In genomic region chr1:37630426-37631038, GRCh38 we compare ENCODE assay signal across 25 cellular contexts. TPM values are rescaled to one million over a fixed set of nuclear protein-coding genes. Genes with fewer than 3 reads are reported as not detected.
DNase-seq lines count a peak whose midpoint lies in the region; ATAC-seq, FAIRE-seq and TF ChIP-seq lines count a peak whose summit lies in the region.
"Had no signal": no experiment of that assay in that cellular context is flagged by ENCODE, and none has a peak within 500 bp of the region (broad histone marks: within the 10 kb centered on the region; RNA-seq: fewer than 3 reads in every experiment).

No MANE protein-coding gene starts in this region.

- H3K27ac ChIP-seq in HEK293 (ENCODE audit: extremely low read depth, low read depth, low read length), result no peak overlapping the region
- H3K27ac ChIP-seq in K562 (ENCODE audit: extremely low read depth, low read depth, low read length), result no peak overlapping the region
- peak overlapping the region; percentile 58 to 60 for H3K27ac ChIP-seq in uterus
- H3K27ac ChIP-seq: A549; BLaER1 treated with 17β-estradiol and CSF1 and Interleukin-3, amounts not matched to agents 10 nM and 100 nM had no signal

- TF ChIP-seq CTCF in HEK293 (tag by site-specific recombination; IDR thresholded peaks at IDR 0.05) (no peak), K562 (IDR thresholded peaks at IDR 0.05 in 2 of 3, conservative IDR thresholded peaks at IDR 0.05 in 1 of 3; ENCODE audit: insufficient read depth in 2 of 3, low read depth in 1 of 3, low read length in 3 of 3) (no peak), uterus (IDR thresholded peaks at IDR 0.05) (no peak), nephron progenitor cell (IDR thresholded peaks at IDR 0.05) (no peak)

- CTCF ChIA-PET in HEK293 (lab: Yijun Ruan, JAX) (interaction anchor here (0.9 kb wide), 1 partner anchor 9 kb away, joined by 3 read pairs; no protein-coding TSS in a partner anchor), K562 (lab: Yijun Ruan, JAX; ENCODE audit: low intra/inter-chr PET ratio) (no interaction called here)

- H3K4me3 Mint-ChIP-seq in memory B cell (no peak overlapping the region), nephron progenitor cell (no peak overlapping the region)
- H3K4me3 Mint-ChIP-seq: CD4-positive, alpha-beta T cell had no signal

- H3K9me3 ChIP-seq in HEK293 (ENCODE audit: control insufficient read depth, insufficient read depth, low read depth, low read length) (no peaks in the 10 kb centered on the region), K562 (replicated peaks; ENCODE audit: control insufficient read depth, insufficient read depth, low read depth, low read length) (no peaks in the 10 kb centered on the region), uterus (no peaks in the 10 kb centered on the region)
- H3K9me3 ChIP-seq: A549; BLaER1 treated with 17β-estradiol and CSF1 and Interleukin-3, amounts not matched to agents 10 nM and 100 nM; HAP-1; SK-N-SH had no signal

- TF ChIP-seq POLR2A in K562 (conservative IDR thresholded peaks at IDR 0.05) (no peak), uterus (IDR thresholded peaks at IDR 0.05) (no peak)

- no peak for FAIRE-seq in K562 (lab: Jason Lieb, UNC)
- FAIRE-seq: A549, GM12892, RCC 7860 had no signal

- 0% methylated on average over 15 of the region's 15 CpGs for WGBS in K562 (ENCODE audit: insufficient coverage, low coverage, missing lambda C conversion rate)

- H3K9me3 Mint-ChIP-seq in memory B cell, result no peaks in the 10 kb centered on the region
- H3K9me3 Mint-ChIP-seq in nephron progenitor cell, result no peaks in the 10 kb centered on the region
- H3K9me3 Mint-ChIP-seq: CD4-positive, alpha-beta T cell had no signal

- intact Hi-C loops in K562 (cut with micrococcal nuclease) (no loop called here), uterus (cut with DNase I; ENCODE audit: low total_unique reads) (no loop called here)

- H3K27me3 ChIP-seq in K562 (ENCODE audit: control insufficient read depth in 2 of 2, insufficient read depth in 2 of 2, low read length in 2 of 2) (peaks cover 87 to 95% of the 10 kb centered on the region in 2 experiments), uterus (no peaks in the 10 kb centered on the region)

- H3K4me3 ChIP-seq in HEK293 (ENCODE audit: low read depth, low read length) (no peak overlapping the region), K562 (no peak overlapping the region), uterus (no peak overlapping the region)
- H3K4me3 ChIP-seq: A549; BLaER1 treated with 17β-estradiol and CSF1 and Interleukin-3, amounts not matched to agents 10 nM and 100 nM; HAP-1 had no signal

- peaks cover 19% of the 10 kb centered on the region; the same call in 1 of the 2 replicates for H4K20me1 ChIP-seq in K562 (replicated peaks; ENCODE audit: control insufficient read depth, insufficient read depth, low read length)

- H3K9ac ChIP-seq in K562 (ENCODE audit: insufficient read depth in 1 of 2, low read depth in 2 of 2, low read length in 2 of 2), result 0 out of 4 replicates have a peak overlapping the region, but pooled peaks of 1 of the 2 experiments have one; percentile 36
- H3K9ac ChIP-seq: BLaER1 treated with 17β-estradiol and CSF1 and Interleukin-3, amounts not matched to agents 10 nM and 100 nM; SK-N-SH had no signal

- BruUV-seq in K562 (replicated peaks; lab: Mats Ljungman, UMichigan), result no TSS peak

- POLR2A ChIA-PET in HEK293 (lab: Yijun Ruan, JAX) (interaction anchor here (0.6 kb wide), 2 partner anchors 171 to 1198 kb away, joined by 3 to 5 read pairs; no protein-coding TSS in a partner anchor), K562 (lab: Yijun Ruan, JAX) (interaction anchor here (0.6 kb wide), 1 partner anchor 36 kb away, joined by 3 read pairs; no protein-coding TSS in a partner anchor)

- no peak overlapping the region for H2AFZ ChIP-seq in K562 (ENCODE audit: low read depth, low read length)

- H3K4me1 ChIP-seq in HEK293 (ENCODE audit: control insufficient read depth, insufficient read depth, low read length) (no peaks in the 10 kb centered on the region), K562 (replicated peaks in 1 of 2; ENCODE audit: control insufficient read depth in 2 of 2, insufficient read depth in 2 of 2, low read length in 2 of 2) (peaks cover 0 to 25% of the 10 kb centered on the region in 2 experiments; a peak in 1 of 5 replicates), uterus (no peaks in the 10 kb centered on the region)
- H3K4me1 ChIP-seq: A549, HAP-1 had no signal

- DNase-seq in K562 (ENCODE audit: extremely low read depth in 1 of 4, low spot score in 3 of 4) (no peak), memory B cell (ENCODE audit: low spot score in 2 of 2) (no peak), uterus (peak; percentile 49 to 68), GDM1 (lab: John Stamatoyannopoulos, UW) (no peak), nephron progenitor cell (no peak)
- DNase-seq: AML-193; CD4-positive, alpha-beta T cell; COR-L47; GF-D8; Karpas-422; NCI-H1105 treated with DMSO at 0.1 percent for 48 hours; NCI-H146; NCI-H1930; NCI-H446; NCI-H774; SK-N-SH; SW 1271 had no signal

- in situ Hi-C loops in K562 (cut with MboI), result no loop called here

- H3K79me2 ChIP-seq in K562 (ENCODE audit: control insufficient read depth, insufficient read depth, low read length), result no peaks in the 10 kb centered on the region

- H3K27me3 Mint-ChIP-seq in memory B cell, result peaks cover 42% of the 10 kb centered on the region
- peaks cover 89% of the 10 kb centered on the region for H3K27me3 Mint-ChIP-seq in nephron progenitor cell (ENCODE audit: low read depth, poor library complexity)

- H3K4me1 Mint-ChIP-seq in memory B cell (peaks cover 8% of the 10 kb centered on the region), nephron progenitor cell (peaks cover 6% of the 10 kb centered on the region)

- H3K9me1 ChIP-seq in K562 (ENCODE audit: control insufficient read depth, insufficient read depth, low read length), result no peaks in the 10 kb centered on the region

- H3K36me3 ChIP-seq in HEK293 (ENCODE audit: control insufficient read depth in 2 of 2, insufficient read depth in 1 of 2, low read length in 2 of 2), result no peaks in the 10 kb centered on the region
- H3K36me3 ChIP-seq in K562 (ENCODE audit: control insufficient read depth, insufficient read depth, low read length), result no peaks in the 10 kb centered on the region
- no peaks in the 10 kb centered on the region for H3K36me3 ChIP-seq in uterus
- H3K36me3 ChIP-seq: BLaER1 treated with 17β-estradiol and CSF1 and Interleukin-3, amounts not matched to agents 10 nM and 100 nM; HAP-1 had no signal

- no peak for TF ChIP-seq EP300 in K562 (IDR thresholded peaks at IDR 0.05; ENCODE audit: low read length)

- H3K4me2 ChIP-seq in K562 (ENCODE audit: insufficient read depth, low read length), result no peak overlapping the region
- H3K4me2 ChIP-seq: A549, SK-N-SH had no signal

- ATAC-seq in K562 (no peak), memory B cell (ENCODE audit: low read depth) (peak; percentile 29), GM18907 (IDR thresholded peaks at IDR 0.05; ENCODE audit: unreplicated experiment) (no peak)
- ATAC-seq: A549 had no signal

- TF ChIP-seq RAD21 in K562 (CRISPR knock-in tag; conservative IDR thresholded peaks at IDR 0.05 in 1 of 2, IDR thresholded peaks at IDR 0.05 in 1 of 2), result no peak

- H3K27ac Mint-ChIP-seq in memory B cell, result no peak overlapping the region
- H3K27ac Mint-ChIP-seq in nephron progenitor cell, result no peak overlapping the region
- H3K27ac Mint-ChIP-seq: CD4-positive, alpha-beta T cell had no signal

- H3K36me3 Mint-ChIP-seq in memory B cell (no peaks in the 10 kb centered on the region), nephron progenitor cell (ENCODE audit: low read depth) (no peaks in the 10 kb centered on the region)

TF ChIP-seq in HEK293, 187 proteins besides CTCF, POLR2A, EP300 and RAD21 (continues in another document):
- no peak for TF ChIP-seq GFI1B (tag by site-specific recombination; IDR thresholded peaks at IDR 0.05)

TF ChIP-seq in K562, 482 proteins besides CTCF, POLR2A, EP300 and RAD21 (continues in another document):
- TF ChIP-seq RBM25 (IDR thresholded peaks at IDR 0.05; ENCODE audit: low read depth, low read length, severe bottlenecking), result peak; percentile 15

RNA-seq across cellular contexts. Expression of gene RSPO1, which starts 4.2 kb away (rescaled TPM):
- total RNA-seq in K562 (2011; cell fraction: chromatin; rRNA removed; ENCODE audit: low replicate concordance), result not detected in 2 replicates
- total RNA-seq in K562 (2011; cell fraction: nucleolus; rRNA removed), result not detected in 2 replicates
- total RNA-seq in K562 (2011; cell fraction: nucleoplasm; rRNA removed), result not detected in 2 replicates
- total RNA-seq in K562 (2014; rRNA removed), result not detected in 2 replicates
- total RNA-seq in K562 (2014; rRNA removed; fragmentation: Illumina TruSeq; extraction: Trizol), result not detected in 2 replicates
- not detected in 2 replicates for total RNA-seq in K562 (2015; rRNA removed; fragmentation: Illumina TruSeq; extraction: Trizol)
- not detected in 2 replicates for total RNA-seq in K562 (2021)
- not detected in 2 replicates for polyA plus RNA-seq in K562 (2011; rRNA removed)
- not detected in 2 replicates for polyA plus RNA-seq in K562 (2011; cell fraction: cytosol; rRNA removed)
- not detected in 2 replicates for polyA plus RNA-seq in K562 (2011; cell fraction: nucleus; rRNA removed)
- polyA plus RNA-seq in K562 (2012), result not detected in 2 replicates
- not detected in 2 replicates for polyA plus RNA-seq in K562 (2014; fragmentation: Illumina TruSeq; extraction: Trizol)
- not detected for polyA plus RNA-seq in K562 (2014; fragmentation: Nextera tagmentation; extraction: Ambion mirVana)
- not detected in 2 replicates for polyA plus RNA-seq in K562 (2014; rRNA removed)
- not detected in 2 replicates for polyA minus RNA-seq in K562 (2011; rRNA and poly(A)+ RNA removed)
- polyA minus RNA-seq in K562 (2011; cell fraction: cytosol; rRNA and poly(A)+ RNA removed), result not detected in 2 replicates
- polyA minus RNA-seq in K562 (2011; cell fraction: nucleus; rRNA and poly(A)+ RNA removed), result not detected in 2 replicates
- 10 to 100 TPM in 3 of 4 donors, 1 to 10 TPM in 1; 4.6 to 74.6 (median 29.9) TPM for total RNA-seq in uterus
- total RNA-seq: CD4-positive, alpha-beta T cell; HT-29 had no signal

RNA-seq across cellular contexts. Expression of gene GNL2, which starts 34.8 kb away (rescaled TPM):
- 189 and 334 TPM in 2 replicates for total RNA-seq in K562 (2011; cell fraction: chromatin; rRNA removed; ENCODE audit: low replicate concordance)
- 134 and 160 TPM in 2 replicates for total RNA-seq in K562 (2011; cell fraction: nucleolus; rRNA removed)
- 181 and 229 TPM in 2 replicates for total RNA-seq in K562 (2011; cell fraction: nucleoplasm; rRNA removed)
- 245 and 263 TPM in 2 replicates for total RNA-seq in K562 (2014; rRNA removed)
- total RNA-seq in K562 (2014; rRNA removed; fragmentation: Illumina TruSeq; extraction: Trizol), result 343 and 388 TPM in 2 replicates
- total RNA-seq in K562 (2015; rRNA removed; fragmentation: Illumina TruSeq; extraction: Trizol), result 330 and 347 TPM in 2 replicates
- total RNA-seq in K562 (2021), result 145 and 156 TPM in 2 replicates
- 132 and 165 TPM in 2 replicates for polyA plus RNA-seq in K562 (2011; rRNA removed)
- polyA plus RNA-seq in K562 (2011; cell fraction: cytosol; rRNA removed), result 37.0 and 52.4 TPM in 2 replicates
- 99.3 and 135 TPM in 2 replicates for polyA plus RNA-seq in K562 (2011; cell fraction: nucleus; rRNA removed)
- polyA plus RNA-seq in K562 (2012), result 109 and 153 TPM in 2 replicates
- 253 and 318 TPM in 2 replicates for polyA plus RNA-seq in K562 (2014; fragmentation: Illumina TruSeq; extraction: Trizol)
- polyA plus RNA-seq in K562 (2014; fragmentation: Nextera tagmentation; extraction: Ambion mirVana), result 100 to 1,000 TPM; 166 to 371 TPM
- 205 and 232 TPM in 2 replicates for polyA plus RNA-seq in K562 (2014; rRNA removed)
- polyA minus RNA-seq in K562 (2011; rRNA and poly(A)+ RNA removed), result 223 and 224 TPM in 2 replicates
- 118 and 127 TPM in 2 replicates for polyA minus RNA-seq in K562 (2011; cell fraction: cytosol; rRNA and poly(A)+ RNA removed)
- 104 and 173 TPM in 2 replicates for polyA minus RNA-seq in K562 (2011; cell fraction: nucleus; rRNA and poly(A)+ RNA removed)
- total RNA-seq in uterus, result 1,000 to 10,000 TPM in 1 of 4 donors, 10 to 100 TPM in 3; 15.9 to 1,081 (median 52.9) TPM

Comparison
In these comparisons a context has a peak if more than half of its experiments do, and no peak if none do; other contexts are left out.
1. H3K27ac ChIP-seq: peak in uterus (2 of 2); none in HEK293 (single experiment) and K562 (single experiment).
2. DNase-seq: peak in uterus (2 of 2); none in K562 (0 of 4), memory B cell (0 of 2), GDM1 (single experiment) and nephron progenitor cell (single experiment).
3. RNA of gene RSPO1, which starts 4.2 kb away (total RNA-seq): 4.6 to 74.6 TPM in uterus; not detected in K562; every median in the first group is over 4 times any median in the second.